Comparison of ENCODE assay signal across 1 cellular context in genomic region chr5:81971694-81972495, GRCh38.
TF ChIP-seq lines count a peak whose summit lies in the region.

Gene ATG10 (plus strand): TSS chr5:81972023. CDS start chr5:81987571, 15,548 bp downstream.

TF ChIP-seq in HepG2, 621 proteins besides CTCF, POLR2A, EP300 and RAD21 (continued from another document and continues in another):
- TF ChIP-seq HMGXB4 (CRISPR knock-in tag; IDR thresholded peaks at IDR 0.05; ENCODE audit: borderline replicate concordance in 1 of 2, low read depth in 1 of 2) (peak; percentile 74 to 91), NFE2L2 (IDR thresholded peaks at IDR 0.05; ENCODE audit: low read length) (no peak), HIVEP1 (CRISPR knock-in tag; IDR thresholded peaks at IDR 0.05) (peak; percentile 79), ZFP36L2 (CRISPR knock-in tag; IDR thresholded peaks at IDR 0.05) (no peak), ZBTB20 (CRISPR knock-in tag; IDR thresholded peaks at IDR 0.05; ENCODE audit: borderline replicate concordance, low read depth) (no peak; the same call in 1 of the 2 replicates), ZNF737 (CRISPR knock-in tag; IDR thresholded peaks at IDR 0.05; ENCODE audit: borderline replicate concordance) (peak; percentile 90; the same call in 1 of the 2 replicates), SAFB2 (CRISPR knock-in tag; IDR thresholded peaks at IDR 0.05; ENCODE audit: borderline replicate concordance, low read depth) (no peak), AKAP8 (CRISPR knock-in tag; IDR thresholded peaks at IDR 0.05) (peak; percentile 52; the same call in 1 of the 2 replicates), ZGPAT (CRISPR knock-in tag; IDR thresholded peaks at IDR 0.05) (peak; percentile 96), HMG20B (CRISPR knock-in tag; conservative IDR thresholded peaks at IDR 0.05) (peak; percentile 9; the same call in 1 of the 2 replicates), CCDC6 (CRISPR knock-in tag; IDR thresholded peaks at IDR 0.05) (peak; percentile 72), MAFG (CRISPR knock-in tag; IDR thresholded peaks at IDR 0.05) (peak; percentile 15; the same call in 1 of the 2 replicates), IKZF4 (CRISPR knock-in tag; IDR thresholded peaks at IDR 0.05; ENCODE audit: borderline replicate concordance, low read depth, not compliant biosample characterization) (no peak), HNRNPH1 (optimal IDR thresholded peaks at IDR 0.05; ENCODE audit: low read depth, low read length) (no peak), ZFP91 (CRISPR knock-in tag; IDR thresholded peaks at IDR 0.05; ENCODE audit: borderline replicate concordance) (peak; percentile 87; the same call in 1 of the 2 replicates), KDM4B (CRISPR knock-in tag; IDR thresholded peaks at IDR 0.05) (no peak), ZNF850 (CRISPR knock-in tag; conservative IDR thresholded peaks at IDR 0.05) (no peak), RBFOX2 (IDR thresholded peaks at IDR 0.05; ENCODE audit: low read depth, low read length) (peak; percentile 96), ZNF547 (CRISPR knock-in tag; IDR thresholded peaks at IDR 0.05) (peak; percentile 80), TGIF2 (CRISPR knock-in tag; IDR thresholded peaks at IDR 0.05) (peak; percentile 48; the same call in 1 of the 2 replicates), EEA1 (CRISPR knock-in tag; IDR thresholded peaks at IDR 0.05; ENCODE audit: borderline replicate concordance) (peak; percentile 72; the same call in 1 of the 2 replicates), THAP11 (CRISPR knock-in tag; IDR thresholded peaks at IDR 0.05) (peak; percentile 63), ZNF770 (CRISPR knock-in tag; IDR thresholded peaks at IDR 0.05) (peak; percentile 88), ZNF781 (CRISPR knock-in tag; IDR thresholded peaks at IDR 0.05; ENCODE audit: borderline replicate concordance, not compliant biosample characterization) (no peak), ZBTB38 (CRISPR knock-in tag; IDR thresholded peaks at IDR 0.05) (peak; percentile 70), ZSCAN29 (CRISPR knock-in tag; conservative IDR thresholded peaks at IDR 0.05) (peak; percentile 37; the same call in 1 of the 2 replicates), ZNF713 (CRISPR knock-in tag; IDR thresholded peaks at IDR 0.05) (no peak), AGO2 (optimal IDR thresholded peaks at IDR 0.05; ENCODE audit: low read depth, low read length) (peak; percentile 92), ZNF331 (CRISPR knock-in tag; IDR thresholded peaks at IDR 0.05) (peak; percentile 81; the same call in 1 of the 2 replicates), MYNN (CRISPR knock-in tag; IDR thresholded peaks at IDR 0.05; ENCODE audit: low read depth) (no peak), ZNF660 (CRISPR knock-in tag; IDR thresholded peaks at IDR 0.05; ENCODE audit: borderline replicate concordance, low read depth) (no peak), GMEB1 (CRISPR knock-in tag; IDR thresholded peaks at IDR 0.05; ENCODE audit: borderline replicate concordance) (peak; percentile 73; the same call in 1 of the 2 replicates), FLYWCH1 (CRISPR knock-in tag; IDR thresholded peaks at IDR 0.05) (no peak), ZNF354B (CRISPR knock-in tag; IDR thresholded peaks at IDR 0.05) (no peak), ZNF484 (CRISPR knock-in tag; IDR thresholded peaks at IDR 0.05; ENCODE audit: borderline replicate concordance, low read depth) (no peak), DMTF1 (CRISPR knock-in tag; IDR thresholded peaks at IDR 0.05) (no peak), ZSCAN31 (CRISPR knock-in tag; IDR thresholded peaks at IDR 0.05; ENCODE audit: low read depth) (peak; percentile 97), ZNF792 (CRISPR knock-in tag; IDR thresholded peaks at IDR 0.05) (peak; percentile 62), PTBP1 (IDR thresholded peaks at IDR 0.05; ENCODE audit: low read depth, low read length, poor library complexity, severe bottlenecking) (no peak), REST (IDR thresholded peaks at IDR 0.05; ENCODE audit: borderline replicate concordance in 1 of 2, low read depth in 1 of 2, low read length in 2 of 2) (peak in 1 of 2 experiments; percentile 15; a peak in 1 of 4 replicates), ZNF143 (CRISPR knock-in tag; IDR thresholded peaks at IDR 0.05) (no peak), HES4 (CRISPR knock-in tag; IDR thresholded peaks at IDR 0.05; ENCODE audit: borderline replicate concordance) (peak; percentile 96), ZKSCAN1 (IDR thresholded peaks at IDR 0.05; ENCODE audit: low read length) (no peak), DRAP1 (CRISPR knock-in tag; IDR thresholded peaks at IDR 0.05) (no peak; the same call in 1 of the 2 replicates), BORCS8-MEF2B (CRISPR knock-in tag; IDR thresholded peaks at IDR 0.05) (peak; percentile 71; the same call in 1 of the 2 replicates), FOXJ3 (CRISPR knock-in tag; IDR thresholded peaks at IDR 0.05; ENCODE audit: borderline replicate concordance) (no peak), USF2 (IDR thresholded peaks at IDR 0.05; ENCODE audit: low read depth, low read length) (no peak), USF2 (CRISPR knock-in tag; IDR thresholded peaks at IDR 0.05; ENCODE audit: borderline replicate concordance) (0 out of 2 replicates have a peak, but pooled peaks have one; percentile 39)
